In the genomic region with DNA sequence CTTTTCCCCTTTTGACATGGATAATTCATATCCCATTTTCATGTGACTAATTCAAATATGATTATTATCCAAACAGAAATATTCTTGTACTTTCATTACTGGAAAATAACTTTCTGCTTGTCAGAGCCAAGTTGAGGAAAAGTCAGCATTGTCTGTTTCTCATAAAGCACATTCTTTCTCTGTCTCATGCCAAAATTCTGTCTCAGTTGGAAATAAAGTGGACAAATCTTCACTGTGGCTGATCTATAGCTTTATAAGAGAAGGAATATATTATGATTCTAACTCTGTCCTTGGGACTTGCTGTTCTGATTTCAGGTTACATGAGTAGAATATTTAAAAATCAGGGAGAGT, we compare ENCODE assay signal across 19 cellular contexts. TPM values are rescaled to one million over a fixed set of nuclear protein-coding genes. Genes with fewer than 3 reads are reported as not detected.
DNase-seq lines count a peak whose midpoint lies in the region; ATAC-seq and TF ChIP-seq lines count a peak whose summit lies in the region.
"Had no signal": no experiment of that assay in that cellular context is flagged by ENCODE, and none has a peak within 500 bp of the region (broad histone marks: within the 10 kb centered on the region; RNA-seq: fewer than 3 reads in every experiment).

No MANE protein-coding gene starts in this region.

- no peaks in the 10 kb centered on the region for H3K4me1 ChIP-seq in HEK293 (ENCODE audit: control insufficient read depth, insufficient read depth, low read length)
- H3K4me1 ChIP-seq: Caco-2 had no signal

- H3K4me1 Mint-ChIP-seq in chondrocyte (ENCODE audit: low read depth) (peaks cover 45% of the 10 kb centered on the region), osteocyte (ENCODE audit: unreplicated experiment) (peaks cover 20% of the 10 kb centered on the region)
- H3K4me1 Mint-ChIP-seq: B cell had no signal

- H3K27ac Mint-ChIP-seq in chondrocyte (ENCODE audit: unreplicated experiment): peak overlapping the region; percentile 76
- peak overlapping the region; percentile 69 for H3K27ac Mint-ChIP-seq in osteocyte (ENCODE audit: unreplicated experiment)
- H3K27ac Mint-ChIP-seq: B cell; CD4-positive, alpha-beta T cell had no signal

- no peaks in the 10 kb centered on the region for H3K9me3 ChIP-seq in HEK293 (ENCODE audit: control insufficient read depth, insufficient read depth, low read depth, low read length)

- H3K9me3 Mint-ChIP-seq in chondrocyte (ENCODE audit: low read depth) (peaks cover 4% of the 10 kb centered on the region), osteocyte (ENCODE audit: unreplicated experiment) (peaks cover 9% of the 10 kb centered on the region)

- H3K4me3 Mint-ChIP-seq in chondrocyte (ENCODE audit: unreplicated experiment) (no peak overlapping the region), osteocyte (ENCODE audit: unreplicated experiment) (no peak overlapping the region)
- H3K4me3 Mint-ChIP-seq: B cell; CD4-positive, alpha-beta T cell had no signal

- H3K4me3 ChIP-seq in HEK293 (ENCODE audit: low read depth, low read length): no peak overlapping the region

- DNase-seq in chondrocyte (ENCODE audit: low spot score): no peak
- DNase-seq in fibroblast of peridontal ligament (ENCODE audit: extremely low read depth): peak; percentile 25
- DNase-seq in osteocyte (ENCODE audit: extremely low spot score, unreplicated experiment): no peak
- no peak for DNase-seq in activated gamma-delta T cell (lab: John Stamatoyannopoulos, UW)
- no peak for DNase-seq in NCI-H446 (lab: John Stamatoyannopoulos, UW)
- DNase-seq: Caco-2; CD4-positive, alpha-beta T cell; GDM1; HCEC 1CT; IMR-90; NCI-H1417; NCI-H1930; NCI-H2171 treated with DMSO at 0.1 percent for 48 hours; NCI-H446 treated with DMSO at 0.1 percent for 48 hours; Right ventricle myocardium superior had no signal

- ATAC-seq in GM18505 (IDR thresholded peaks at IDR 0.05; ENCODE audit: unreplicated experiment) (no peak), GM19395 (IDR thresholded peaks at IDR 0.05; ENCODE audit: unreplicated experiment) (no peak)

- no peak for TF ChIP-seq POLR2A in GM18505 (IDR thresholded peaks at IDR 0.05; ENCODE audit: borderline replicate concordance, extremely low read depth, insufficient read depth, insufficient read length)

- POLR2A ChIA-PET in HEK293 (lab: Yijun Ruan, JAX): no interaction called here

- no peaks in the 10 kb centered on the region for H3K36me3 ChIP-seq in HEK293 (ENCODE audit: control insufficient read depth in 2 of 2, insufficient read depth in 1 of 2, low read length in 2 of 2)

- H3K36me3 Mint-ChIP-seq in chondrocyte (ENCODE audit: low read depth) (no peaks in the 10 kb centered on the region), osteocyte (ENCODE audit: unreplicated experiment) (no peaks in the 10 kb centered on the region)

- TF ChIP-seq CTCF in HEK293 (tag by site-specific recombination; IDR thresholded peaks at IDR 0.05) (no peak), chondrocyte (IDR thresholded peaks at IDR 0.05) (no peak), osteocyte (IDR thresholded peaks at IDR 0.05) (no peak)

- H3K27me3 Mint-ChIP-seq in chondrocyte (ENCODE audit: low read depth): no peaks in the 10 kb centered on the region
- H3K27me3 Mint-ChIP-seq in osteocyte (ENCODE audit: unreplicated experiment): peaks cover 2% of the 10 kb centered on the region

- no peak overlapping the region for H3K27ac ChIP-seq in HEK293 (ENCODE audit: extremely low read depth, low read depth, low read length)

- CTCF ChIA-PET in HEK293 (lab: Yijun Ruan, JAX): no interaction called here

TF ChIP-seq in HEK293, 187 proteins besides CTCF, POLR2A, EP300 and RAD21:
- TF ChIP-seq ZNF239 (tag by site-specific recombination; IDR thresholded peaks at IDR 0.05) (no peak), OSR2 (tag by site-specific recombination; IDR thresholded peaks at IDR 0.05) (no peak), ZNF24 (tag by site-specific recombination; IDR thresholded peaks at IDR 0.05) (no peak), ZNF311 (tag by site-specific recombination; IDR thresholded peaks at IDR 0.05; ENCODE audit: borderline replicate concordance) (no peak), PRDM1 (tag by site-specific recombination; IDR thresholded peaks at IDR 0.05) (0 out of 2 replicates have a peak, but pooled peaks have one; percentile 8), ZNF660 (tag by site-specific recombination; IDR thresholded peaks at IDR 0.05) (no peak), RBAK (tag by site-specific recombination; IDR thresholded peaks at IDR 0.05) (no peak)
- TF ChIP-seq, protein P1, sequence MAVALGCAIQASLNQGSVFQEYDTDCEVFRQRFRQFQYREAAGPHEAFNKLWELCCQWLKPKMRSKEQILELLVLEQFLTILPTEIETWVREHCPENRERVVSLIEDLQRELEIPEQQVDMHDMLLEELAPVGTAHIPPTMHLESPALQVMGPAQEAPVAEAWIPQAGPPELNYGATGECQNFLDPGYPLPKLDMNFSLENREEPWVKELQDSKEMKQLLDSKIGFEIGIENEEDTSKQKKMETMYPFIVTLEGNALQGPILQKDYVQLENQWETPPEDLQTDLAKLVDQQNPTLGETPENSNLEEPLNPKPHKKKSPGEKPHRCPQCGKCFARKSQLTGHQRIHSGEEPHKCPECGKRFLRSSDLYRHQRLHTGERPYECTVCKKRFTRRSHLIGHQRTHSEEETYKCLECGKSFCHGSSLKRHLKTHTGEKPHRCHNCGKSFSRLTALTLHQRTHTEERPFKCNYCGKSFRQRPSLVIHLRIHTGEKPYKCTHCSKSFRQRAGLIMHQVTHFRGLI (tag by site-specific recombination; IDR thresholded peaks at IDR 0.05): no peak

RNA-seq across cellular contexts. Expression of gene PRICKLE1, which starts 22.7 kb away (rescaled TPM):
- 30.3 to 62.8 TPM (median 32.0 TPM) in 3 replicates for total RNA-seq in chondrocyte
- total RNA-seq in osteocyte: 30.6 and 31.9 TPM in 2 replicates
- total RNA-seq: CD4-positive, alpha-beta T cell had no signal
